Comparison of ENCODE assay signal across 18 cellular contexts in the genomic region with DNA sequence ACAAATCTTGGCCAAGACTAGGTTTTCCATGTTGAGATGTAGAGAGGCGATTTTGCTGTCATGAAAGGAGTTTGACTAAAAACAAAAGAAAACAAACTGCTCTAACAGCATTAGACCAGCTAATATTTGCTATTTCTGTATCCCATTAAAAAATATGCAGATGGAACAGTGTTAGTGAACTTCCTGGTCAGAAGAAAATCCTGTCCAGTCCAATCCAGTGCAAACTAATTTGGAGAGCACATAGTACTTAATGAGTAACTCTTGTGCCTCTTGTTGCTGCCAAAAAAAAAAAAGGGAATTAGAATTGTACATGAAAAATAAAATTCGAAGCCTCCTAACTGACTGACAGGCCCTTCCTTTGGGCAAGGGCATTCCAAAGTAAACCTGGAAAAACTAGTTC.
A peak's percentile ranks its signal among the peaks of the same experiment; 100 is the strongest.
DNase-seq lines count a peak whose midpoint lies in the region; ATAC-seq and TF ChIP-seq lines count a peak whose summit lies in the region.
"Had no signal": no experiment of that assay in that cellular context is flagged by ENCODE, and none has a peak within 500 bp of the region (broad histone marks: within the 10 kb centered on the region; RNA-seq: fewer than 3 reads in every experiment).

No MANE protein-coding gene starts in this region.

- no peak for ATAC-seq in right cardiac atrium
- no peak for ATAC-seq in GM21576 (IDR thresholded peaks at IDR 0.05; ENCODE audit: unreplicated experiment)
- no peak for ATAC-seq in stimulated activated naive CD8-positive, alpha-beta T cell treated with anti-CD3 and anti-CD28 coated beads, Interleukin-15, amount 100 ng/mL, for 72 hours
- ATAC-seq: A549, GM12878 had no signal

- no peaks in the 10 kb centered on the region for H3K36me3 ChIP-seq in cardiac muscle cell
- peaks cover 60% of the 10 kb centered on the region for H3K36me3 ChIP-seq in endodermal cell (ENCODE audit: control insufficient read depth, insufficient read depth, low read length)
- H3K36me3 ChIP-seq in neuronal stem cell (replicated peaks in 1 of 2; ENCODE audit: control insufficient read depth in 2 of 2, insufficient read depth in 2 of 2, low read length in 2 of 2): no peaks in the 10 kb centered on the region

- no peaks in the 10 kb centered on the region for H3K27me3 Mint-ChIP-seq in endodermal cell (ENCODE audit: insufficient read depth)
- no peaks in the 10 kb centered on the region for H3K27me3 Mint-ChIP-seq in stimulated activated naive CD8-positive, alpha-beta T cell treated with anti-CD3 and anti-CD28 coated beads, Interleukin-15, amount 100 ng/mL, for 72 hours
- H3K27me3 Mint-ChIP-seq: CD4-positive, alpha-beta T cell had no signal

- peak overlapping the region; percentile 66 for H3K9ac ChIP-seq in endodermal cell (ENCODE audit: extremely low read depth, low read length, poor library complexity, severe bottlenecking)
- H3K9ac ChIP-seq in neuronal stem cell (ENCODE audit: low read depth, low read length, poor library complexity): no peak overlapping the region
- H3K9ac ChIP-seq: GM23248 had no signal

- no peak overlapping the region for H3K14ac ChIP-seq in neuronal stem cell (ENCODE audit: low read length)

- intact Hi-C loops in right cardiac atrium (cut with DNase I): no loop called here

- peaks cover 68% of the 10 kb centered on the region for H3K4me1 Mint-ChIP-seq in endodermal cell
- H3K4me1 Mint-ChIP-seq in stimulated activated naive CD8-positive, alpha-beta T cell treated with anti-CD3 and anti-CD28 coated beads, Interleukin-15, amount 100 ng/mL, for 72 hours: no peaks in the 10 kb centered on the region

- no peak overlapping the region for H2BK12ac ChIP-seq in neuronal stem cell (ENCODE audit: low read length)

- no peak overlapping the region for H3K4me3 ChIP-seq in cardiac muscle cell
- H3K4me3 ChIP-seq in right cardiac atrium (ENCODE audit: low read length): no peak overlapping the region
- H3K4me3 ChIP-seq in endodermal cell (ENCODE audit: low read length): peak overlapping the region; percentile 50
- H3K4me3 ChIP-seq in neuronal stem cell (ENCODE audit: low read length in 2 of 2): no peak overlapping the region
- H3K4me3 ChIP-seq: A549, GM12878, GM23248 had no signal

- POLR2A ChIA-PET in GM10248 (lab: Yijun Ruan, JAX): no interaction called here

- H3K9me3 ChIP-seq in cardiac muscle cell (ENCODE audit: low read depth) (no peaks in the 10 kb centered on the region), right cardiac atrium (ENCODE audit: control insufficient read depth, low read length) (no peaks in the 10 kb centered on the region), endodermal cell (ENCODE audit: control insufficient read depth, low read length) (no peaks in the 10 kb centered on the region), neuronal stem cell (replicated peaks in 1 of 2; ENCODE audit: control insufficient read depth in 2 of 2, insufficient read depth in 1 of 2, low read depth in 1 of 2, low read length in 2 of 2) (no peaks in the 10 kb centered on the region)
- H3K9me3 ChIP-seq: A549 had no signal

- no peak overlapping the region for H3K4me2 ChIP-seq in neuronal stem cell (ENCODE audit: insufficient read depth, low read length, poor library complexity, severe bottlenecking)
- H3K4me2 ChIP-seq: A549 had no signal

- no peaks in the 10 kb centered on the region for H3K9me3 Mint-ChIP-seq in endodermal cell
- H3K9me3 Mint-ChIP-seq in stimulated activated naive CD8-positive, alpha-beta T cell treated with anti-CD3 and anti-CD28 coated beads, Interleukin-15, amount 100 ng/mL, for 72 hours: peaks cover 0 to 8% of the 10 kb centered on the region in 2 donors
- H3K9me3 Mint-ChIP-seq: CD4-positive, alpha-beta T cell had no signal

- 70% methylated on average over 2 of the region's 2 CpGs for WGBS in right cardiac atrium
- WGBS in endodermal cell (ENCODE audit: insufficient coverage in 1 of 2, insufficient read length in 1 of 2), 2 experiments: 60 to 80% methylated on average over 1 to 2 of the region's 2 CpGs
- WGBS in neuronal stem cell (ENCODE audit: extremely low coverage in 2 of 2, insufficient read length in 2 of 2, insufficient replicate concordance in 1 of 2), 2 donors: no CpG with 5 or more reads among the region's 2 CpGs

- H3K27ac Mint-ChIP-seq in endodermal cell: peak overlapping the region; percentile 96
- no peak overlapping the region for H3K27ac Mint-ChIP-seq in stimulated activated naive CD8-positive, alpha-beta T cell treated with anti-CD3 and anti-CD28 coated beads, Interleukin-15, amount 100 ng/mL, for 72 hours
- H3K27ac Mint-ChIP-seq: CD4-positive, alpha-beta T cell had no signal

- no peak overlapping the region for H2BK5ac ChIP-seq in neuronal stem cell (ENCODE audit: low read length)

- H2BK120ac ChIP-seq in neuronal stem cell (ENCODE audit: low read depth, low read length): no peak overlapping the region

- H3K27me3 ChIP-seq in cardiac muscle cell (no peaks in the 10 kb centered on the region), right cardiac atrium (ENCODE audit: control insufficient read depth, insufficient read depth) (no peaks in the 10 kb centered on the region), endodermal cell (ENCODE audit: control insufficient read depth, insufficient read depth, low read length, poor library complexity, severe bottlenecking) (no peaks in the 10 kb centered on the region), neuronal stem cell (ENCODE audit: control insufficient read depth in 3 of 3, insufficient read depth in 3 of 3, low read depth in 1 of 3, low read length in 3 of 3) (no peaks in the 10 kb centered on the region)

- no peak overlapping the region for H2AK5ac ChIP-seq in neuronal stem cell (ENCODE audit: low read depth, low read length)

- H3K36me3 Mint-ChIP-seq in endodermal cell (ENCODE audit: low read depth): peaks cover 53% of the 10 kb centered on the region

- H3K4me1 ChIP-seq in cardiac muscle cell (ENCODE audit: low read depth): peaks cover 15% of the 10 kb centered on the region
- peaks cover 3% of the 10 kb centered on the region for H3K4me1 ChIP-seq in right cardiac atrium (ENCODE audit: control insufficient read depth, insufficient read depth, low read length)
- peaks cover 27% of the 10 kb centered on the region for H3K4me1 ChIP-seq in endodermal cell (ENCODE audit: control insufficient read depth, insufficient read depth, low read length)
- H3K4me1 ChIP-seq in neuronal stem cell (ENCODE audit: control insufficient read depth in 2 of 2, insufficient read depth in 1 of 2, low read depth in 1 of 2, low read length in 2 of 2): peaks cover 2 to 4% of the 10 kb centered on the region in 2 donors
- H3K4me1 ChIP-seq: A549 had no signal

- no peak overlapping the region for H3K18ac ChIP-seq in neuronal stem cell (ENCODE audit: low read length)

- H4K8ac ChIP-seq in neuronal stem cell (ENCODE audit: low read depth, low read length): no peak overlapping the region

- no peak overlapping the region for H2BK15ac ChIP-seq in neuronal stem cell (ENCODE audit: low read length)

- no peak for TF ChIP-seq CTCF in cardiac muscle cell (IDR thresholded peaks at IDR 0.05; ENCODE audit: low read depth, low read length)
- TF ChIP-seq CTCF in endodermal cell (conservative IDR thresholded peaks at IDR 0.05): no peak
- TF ChIP-seq CTCF in GM10248 (IDR thresholded peaks at IDR 0.05; ENCODE audit: control extremely low read depth, extremely low read depth, low read depth, missing control alignments): no peak

- peak overlapping the region; percentile 2 for H2AFZ ChIP-seq in neuronal stem cell (ENCODE audit: low read length)
- H2AFZ ChIP-seq: GM23248 had no signal

- H3K27ac ChIP-seq in cardiac muscle cell (peak overlapping the region; percentile 47), right cardiac atrium (ENCODE audit: low read length) (no peak overlapping the region), endodermal cell (ENCODE audit: low read depth, low read length) (peak overlapping the region; percentile 67), neuronal stem cell (replicated peaks; ENCODE audit: low read length) (no peak overlapping the region)
- H3K27ac ChIP-seq: 22Rv1, A549, C4-2B, GM23248 had no signal

- H3K23ac ChIP-seq in neuronal stem cell (ENCODE audit: low read depth, low read length, poor library complexity): no peak overlapping the region

- DNase-seq in cardiac muscle cell (ENCODE audit: low read depth in 1 of 2, low spot score in 1 of 2) (no peak), right cardiac atrium (no peak), endodermal cell (no peak), neuronal stem cell (ENCODE audit: low spot score) (no peak), GM10248 (ENCODE audit: extremely low spot score) (no peak)
- no peak for DNase-seq in stimulated activated naive CD8-positive, alpha-beta T cell treated with anti-CD3 and anti-CD28 coated beads, Interleukin-15, amount 100 ng/mL, for 72 hours
- DNase-seq: AML-193; Calu3; CD4-positive, alpha-beta T cell; DMS79 treated with DMSO at 0.1 percent for 48 hours; GF-D8; GM23248; H7 had no signal

- CTCF ChIA-PET in GM10248 (lab: Yijun Ruan, JAX): interaction anchor here (1.0 kb wide), 1 partner anchor 10 kb away, joined by 3 read pairs; no protein-coding TSS in a partner anchor

- H3K4ac ChIP-seq in neuronal stem cell (ENCODE audit: low read length): no peak overlapping the region

- no peak overlapping the region for H4K91ac ChIP-seq in neuronal stem cell (ENCODE audit: low read depth, low read length, poor library complexity)

- H3K79me1 ChIP-seq in neuronal stem cell (ENCODE audit: low read depth, low read length): no peaks in the 10 kb centered on the region

- peak overlapping the region; percentile 11 for H3K4me3 Mint-ChIP-seq in endodermal cell
- H3K4me3 Mint-ChIP-seq in stimulated activated naive CD8-positive, alpha-beta T cell treated with anti-CD3 and anti-CD28 coated beads, Interleukin-15, amount 100 ng/mL, for 72 hours: no peak overlapping the region
- H3K4me3 Mint-ChIP-seq: CD4-positive, alpha-beta T cell had no signal

Comparison
In these comparisons a context has a peak if more than half of its experiments do, and no peak if none do; other contexts are left out.
1. H3K27ac ChIP-seq: peak in cardiac muscle cell (single experiment) and endodermal cell (single experiment); none in right cardiac atrium (single experiment) and neuronal stem cell (single experiment).